Comparison of ENCODE assay signal across 1 cellular context in the genomic region with DNA sequence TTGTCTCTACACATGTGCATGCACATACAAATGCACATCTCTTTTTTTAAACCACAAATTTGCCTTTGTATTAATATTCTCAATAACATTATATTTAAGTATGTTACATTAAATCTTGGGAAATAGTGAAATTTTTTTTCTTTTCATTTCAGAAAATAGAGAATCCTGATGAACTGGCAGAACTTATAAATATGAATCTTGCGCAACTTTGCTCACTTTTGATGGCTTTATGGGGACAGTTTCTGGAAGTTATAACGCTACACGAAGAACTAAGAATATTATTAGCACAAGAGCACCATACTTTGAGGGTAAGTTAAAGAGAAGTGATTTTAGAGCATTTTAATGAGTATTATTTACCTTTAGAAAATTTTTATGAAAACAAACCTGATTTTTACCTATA.
TF ChIP-seq lines count a peak whose summit lies in the region.

No MANE protein-coding gene starts in this region.

TF ChIP-seq in K562, 482 proteins besides CTCF, POLR2A, EP300 and RAD21 (continued from another document):
- TF ChIP-seq ZNF785 (CRISPR knock-in tag; IDR thresholded peaks at IDR 0.05) (no peak), ZNF121 (CRISPR knock-in tag; conservative IDR thresholded peaks at IDR 0.05) (no peak)
- TF ChIP-seq, protein P1, sequence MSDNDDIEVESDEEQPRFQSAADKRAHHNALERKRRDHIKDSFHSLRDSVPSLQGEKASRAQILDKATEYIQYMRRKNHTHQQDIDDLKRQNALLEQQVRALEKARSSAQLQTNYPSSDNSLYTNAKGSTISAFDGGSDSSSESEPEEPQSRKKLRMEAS (CRISPR knock-in tag; IDR thresholded peaks at IDR 0.05), result no peak
TF ChIP-seq in K562: peak in this region for 2.
